Comparison of ENCODE assay signal across 1 cellular context in the genomic region with DNA sequence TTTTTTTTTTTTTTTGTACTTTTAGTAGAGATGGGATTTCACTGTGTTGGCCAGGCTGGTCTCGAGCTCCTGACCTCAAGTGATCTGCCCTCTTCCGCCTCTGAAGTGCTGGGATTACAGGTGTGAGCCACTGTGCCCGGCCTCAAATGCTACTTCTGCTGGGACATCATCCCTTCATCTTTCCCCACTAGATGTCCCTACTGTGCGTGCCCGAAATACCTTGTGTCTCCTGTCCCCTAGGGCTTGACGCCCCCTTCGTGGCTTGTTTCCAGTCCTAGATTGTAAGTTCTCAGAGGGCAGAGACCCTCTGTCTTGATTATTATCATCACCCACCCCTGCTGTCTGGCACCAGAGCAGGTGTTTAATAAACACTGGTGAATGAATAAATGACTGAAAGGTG.
TF ChIP-seq lines count a peak whose summit lies in the region.

No MANE protein-coding gene starts in this region.

TF ChIP-seq in GM23338, 12 proteins besides CTCF, POLR2A, EP300 and RAD21:
- TF ChIP-seq, protein P1, sequence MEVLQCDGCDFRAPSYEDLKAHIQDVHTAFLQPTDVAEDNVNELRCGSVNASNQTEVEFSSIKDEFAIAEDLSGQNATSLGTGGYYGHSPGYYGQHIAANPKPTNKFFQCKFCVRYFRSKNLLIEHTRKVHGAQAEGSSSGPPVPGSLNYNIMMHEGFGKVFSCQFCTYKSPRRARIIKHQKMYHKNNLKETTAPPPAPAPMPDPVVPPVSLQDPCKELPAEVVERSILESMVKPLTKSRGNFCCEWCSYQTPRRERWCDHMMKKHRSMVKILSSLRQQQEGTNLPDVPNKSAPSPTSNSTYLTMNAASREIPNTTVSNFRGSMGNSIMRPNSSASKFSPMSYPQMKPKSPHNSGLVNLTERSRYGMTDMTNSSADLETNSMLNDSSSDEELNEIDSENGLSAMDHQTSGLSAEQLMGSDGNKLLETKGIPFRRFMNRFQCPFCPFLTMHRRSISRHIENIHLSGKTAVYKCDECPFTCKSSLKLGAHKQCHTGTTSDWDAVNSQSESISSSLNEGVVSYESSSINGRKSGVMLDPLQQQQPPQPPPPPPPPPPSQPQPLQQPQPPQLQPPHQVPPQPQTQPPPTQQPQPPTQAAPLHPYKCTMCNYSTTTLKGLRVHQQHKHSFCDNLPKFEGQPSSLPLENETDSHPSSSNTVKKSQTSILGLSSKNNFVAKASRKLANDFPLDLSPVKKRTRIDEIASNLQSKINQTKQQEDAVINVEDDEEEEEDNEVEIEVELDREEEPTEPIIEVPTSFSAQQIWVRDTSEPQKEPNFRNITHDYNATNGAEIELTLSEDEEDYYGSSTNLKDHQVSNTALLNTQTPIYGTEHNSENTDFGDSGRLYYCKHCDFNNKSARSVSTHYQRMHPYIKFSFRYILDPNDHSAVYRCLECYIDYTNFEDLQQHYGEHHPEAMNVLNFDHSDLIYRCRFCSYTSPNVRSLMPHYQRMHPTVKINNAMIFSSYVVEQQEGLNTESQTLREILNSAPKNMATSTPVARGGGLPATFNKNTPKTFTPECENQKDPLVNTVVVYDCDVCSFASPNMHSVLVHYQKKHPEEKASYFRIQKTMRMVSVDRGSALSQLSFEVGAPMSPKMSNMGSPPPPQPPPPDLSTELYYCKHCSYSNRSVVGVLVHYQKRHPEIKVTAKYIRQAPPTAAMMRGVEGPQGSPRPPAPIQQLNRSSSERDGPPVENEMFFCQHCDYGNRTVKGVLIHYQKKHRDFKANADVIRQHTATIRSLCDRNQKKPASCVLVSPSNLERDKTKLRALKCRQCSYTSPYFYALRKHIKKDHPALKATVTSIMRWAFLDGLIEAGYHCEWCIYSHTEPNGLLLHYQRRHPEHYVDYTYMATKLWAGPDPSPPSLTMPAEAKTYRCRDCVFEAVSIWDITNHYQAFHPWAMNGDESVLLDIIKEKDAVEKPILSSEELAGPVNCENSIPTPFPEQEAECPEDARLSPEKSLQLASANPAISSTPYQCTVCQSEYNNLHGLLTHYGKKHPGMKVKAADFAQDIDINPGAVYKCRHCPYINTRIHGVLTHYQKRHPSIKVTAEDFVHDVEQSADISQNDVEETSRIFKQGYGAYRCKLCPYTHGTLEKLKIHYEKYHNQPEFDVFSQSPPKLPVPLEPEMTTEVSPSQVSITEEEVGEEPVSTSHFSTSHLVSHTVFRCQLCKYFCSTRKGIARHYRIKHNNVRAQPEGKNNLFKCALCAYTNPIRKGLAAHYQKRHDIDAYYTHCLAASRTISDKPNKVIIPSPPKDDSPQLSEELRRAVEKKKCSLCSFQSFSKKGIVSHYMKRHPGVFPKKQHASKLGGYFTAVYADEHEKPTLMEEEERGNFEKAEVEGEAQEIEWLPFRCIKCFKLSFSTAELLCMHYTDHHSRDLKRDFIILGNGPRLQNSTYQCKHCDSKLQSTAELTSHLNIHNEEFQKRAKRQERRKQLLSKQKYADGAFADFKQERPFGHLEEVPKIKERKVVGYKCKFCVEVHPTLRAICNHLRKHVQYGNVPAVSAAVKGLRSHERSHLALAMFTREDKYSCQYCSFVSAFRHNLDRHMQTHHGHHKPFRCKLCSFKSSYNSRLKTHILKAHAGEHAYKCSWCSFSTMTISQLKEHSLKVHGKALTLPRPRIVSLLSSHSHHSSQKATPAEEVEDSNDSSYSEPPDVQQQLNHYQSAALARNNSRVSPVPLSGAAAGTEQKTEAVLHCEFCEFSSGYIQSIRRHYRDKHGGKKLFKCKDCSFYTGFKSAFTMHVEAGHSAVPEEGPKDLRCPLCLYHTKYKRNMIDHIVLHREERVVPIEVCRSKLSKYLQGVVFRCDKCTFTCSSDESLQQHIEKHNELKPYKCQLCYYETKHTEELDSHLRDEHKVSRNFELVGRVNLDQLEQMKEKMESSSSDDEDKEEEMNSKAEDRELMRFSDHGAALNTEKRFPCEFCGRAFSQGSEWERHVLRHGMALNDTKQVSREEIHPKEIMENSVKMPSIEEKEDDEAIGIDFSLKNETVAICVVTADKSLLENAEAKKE (CRISPR knock-in tag; IDR thresholded peaks at IDR 0.05) = no peak
- TF ChIP-seq NANOG (IDR thresholded peaks at IDR 0.05; ENCODE audit: borderline replicate concordance) = no peak
- TF ChIP-seq, protein P2, sequence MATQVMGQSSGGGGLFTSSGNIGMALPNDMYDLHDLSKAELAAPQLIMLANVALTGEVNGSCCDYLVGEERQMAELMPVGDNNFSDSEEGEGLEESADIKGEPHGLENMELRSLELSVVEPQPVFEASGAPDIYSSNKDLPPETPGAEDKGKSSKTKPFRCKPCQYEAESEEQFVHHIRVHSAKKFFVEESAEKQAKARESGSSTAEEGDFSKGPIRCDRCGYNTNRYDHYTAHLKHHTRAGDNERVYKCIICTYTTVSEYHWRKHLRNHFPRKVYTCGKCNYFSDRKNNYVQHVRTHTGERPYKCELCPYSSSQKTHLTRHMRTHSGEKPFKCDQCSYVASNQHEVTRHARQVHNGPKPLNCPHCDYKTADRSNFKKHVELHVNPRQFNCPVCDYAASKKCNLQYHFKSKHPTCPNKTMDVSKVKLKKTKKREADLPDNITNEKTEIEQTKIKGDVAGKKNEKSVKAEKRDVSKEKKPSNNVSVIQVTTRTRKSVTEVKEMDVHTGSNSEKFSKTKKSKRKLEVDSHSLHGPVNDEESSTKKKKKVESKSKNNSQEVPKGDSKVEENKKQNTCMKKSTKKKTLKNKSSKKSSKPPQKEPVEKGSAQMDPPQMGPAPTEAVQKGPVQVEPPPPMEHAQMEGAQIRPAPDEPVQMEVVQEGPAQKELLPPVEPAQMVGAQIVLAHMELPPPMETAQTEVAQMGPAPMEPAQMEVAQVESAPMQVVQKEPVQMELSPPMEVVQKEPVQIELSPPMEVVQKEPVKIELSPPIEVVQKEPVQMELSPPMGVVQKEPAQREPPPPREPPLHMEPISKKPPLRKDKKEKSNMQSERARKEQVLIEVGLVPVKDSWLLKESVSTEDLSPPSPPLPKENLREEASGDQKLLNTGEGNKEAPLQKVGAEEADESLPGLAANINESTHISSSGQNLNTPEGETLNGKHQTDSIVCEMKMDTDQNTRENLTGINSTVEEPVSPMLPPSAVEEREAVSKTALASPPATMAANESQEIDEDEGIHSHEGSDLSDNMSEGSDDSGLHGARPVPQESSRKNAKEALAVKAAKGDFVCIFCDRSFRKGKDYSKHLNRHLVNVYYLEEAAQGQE (IDR thresholded peaks at IDR 0.05; ENCODE audit: unreplicated experiment) = no peak
- TF ChIP-seq EZH2 (IDR thresholded peaks at IDR 0.05; ENCODE audit: low read depth, unreplicated experiment) = no peak
- TF ChIP-seq POLR2AphosphoS5 (IDR thresholded peaks at IDR 0.05; ENCODE audit: low read depth) = no peak
- TF ChIP-seq ZNF331 (CRISPR knock-in tag; IDR thresholded peaks at IDR 0.05; ENCODE audit: low read depth) = no peak
- TF ChIP-seq EZH2phosphoT487 (IDR thresholded peaks at IDR 0.05; ENCODE audit: unreplicated experiment) = no peak
- TF ChIP-seq ZNF114 (CRISPR knock-in tag; IDR thresholded peaks at IDR 0.05) = no peak
- TF ChIP-seq, protein P3, sequence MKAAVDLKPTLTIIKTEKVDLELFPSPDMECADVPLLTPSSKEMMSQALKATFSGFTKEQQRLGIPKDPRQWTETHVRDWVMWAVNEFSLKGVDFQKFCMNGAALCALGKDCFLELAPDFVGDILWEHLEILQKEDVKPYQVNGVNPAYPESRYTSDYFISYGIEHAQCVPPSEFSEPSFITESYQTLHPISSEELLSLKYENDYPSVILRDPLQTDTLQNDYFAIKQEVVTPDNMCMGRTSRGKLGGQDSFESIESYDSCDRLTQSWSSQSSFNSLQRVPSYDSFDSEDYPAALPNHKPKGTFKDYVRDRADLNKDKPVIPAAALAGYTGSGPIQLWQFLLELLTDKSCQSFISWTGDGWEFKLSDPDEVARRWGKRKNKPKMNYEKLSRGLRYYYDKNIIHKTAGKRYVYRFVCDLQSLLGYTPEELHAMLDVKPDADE (IDR thresholded peaks at IDR 0.05) = no peak
- TF ChIP-seq JUNB (IDR thresholded peaks at IDR 0.05; ENCODE audit: unreplicated experiment) = no peak
- no peak for TF ChIP-seq STAT1 (IDR thresholded peaks at IDR 0.05; ENCODE audit: unreplicated experiment)
- TF ChIP-seq CREB1 (CRISPR knock-in tag; IDR thresholded peaks at IDR 0.05; ENCODE audit: low read depth) = no peak
